In the genomic region with DNA sequence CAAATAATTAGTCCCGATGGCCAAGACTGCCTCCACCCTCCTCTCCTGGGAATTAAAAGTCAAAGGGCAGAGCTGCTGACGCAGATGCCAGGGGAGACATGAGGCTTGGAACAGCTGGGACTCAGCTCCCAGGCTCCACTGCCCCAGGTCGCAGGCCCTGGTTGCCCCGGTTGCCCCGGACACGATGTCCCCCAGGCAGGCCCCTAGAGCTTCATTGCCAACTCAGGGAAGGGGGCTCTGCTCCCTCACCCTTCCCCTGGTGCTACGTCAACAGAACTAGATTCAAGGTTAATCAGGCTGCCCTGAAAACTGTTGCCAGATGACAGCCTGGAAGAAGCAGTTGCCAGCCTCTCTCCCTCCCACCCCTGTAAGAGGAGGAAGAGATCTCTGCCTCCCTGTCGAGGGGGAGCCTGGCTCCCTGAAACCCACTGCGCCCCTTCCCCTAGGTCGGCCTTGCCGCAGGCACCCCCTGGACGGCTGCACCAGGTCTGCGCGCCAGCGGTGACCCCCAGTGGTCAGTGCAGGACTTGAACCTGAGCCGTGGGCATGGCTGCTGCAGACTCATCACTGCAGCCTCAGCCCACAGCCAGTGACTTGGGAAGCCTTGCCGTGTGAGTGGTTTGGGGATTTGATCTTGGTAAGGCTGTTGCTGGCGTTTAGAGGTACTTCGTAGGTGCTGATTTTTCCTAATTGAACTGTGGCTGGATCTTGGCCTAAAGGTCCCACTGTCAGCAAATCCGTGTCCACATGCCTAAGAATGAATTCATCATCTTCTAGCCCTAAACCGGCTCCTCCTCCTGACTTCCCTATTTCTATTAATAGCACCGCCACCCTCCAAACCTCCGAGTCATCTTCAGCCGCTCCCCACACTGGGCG, we compare ENCODE assay signal across 1 cellular context.
TF ChIP-seq lines count a peak whose summit lies in the region.

No MANE protein-coding gene starts in this region.

TF ChIP-seq in HEK293, 187 proteins besides CTCF, POLR2A, EP300 and RAD21 (continued from another document):
- TF ChIP-seq SP3 (tag by site-specific recombination; IDR thresholded peaks at IDR 0.05) (peak; percentile 42; the same call in 1 of the 2 replicates), ZNF629 (tag by site-specific recombination; IDR thresholded peaks at IDR 0.05) (0 out of 2 replicates have a peak, but pooled peaks have one; percentile 12), GLI4 (tag by site-specific recombination; IDR thresholded peaks at IDR 0.05) (no peak), SP2 (tag by site-specific recombination; IDR thresholded peaks at IDR 0.05) (peak; percentile 38), ZNF654 (tag by site-specific recombination; IDR thresholded peaks at IDR 0.05; ENCODE audit: low read depth) (peak; percentile 62), ZBTB48 (tag by site-specific recombination; IDR thresholded peaks at IDR 0.05) (0 out of 2 replicates have a peak, but pooled peaks have one; percentile 29), BCL11A (tag by site-specific recombination; IDR thresholded peaks at IDR 0.05; ENCODE audit: low read depth) (no peak), ZNF335 (tag by site-specific recombination; conservative IDR thresholded peaks at IDR 0.05) (peak; percentile 54), ZNF2 (tag by site-specific recombination; IDR thresholded peaks at IDR 0.05) (peak; percentile 97), ZNF600 (tag by site-specific recombination; IDR thresholded peaks at IDR 0.05) (peak; percentile 46; the same call in 1 of the 2 replicates), ZNF48 (tag by site-specific recombination; IDR thresholded peaks at IDR 0.05) (no peak), SP7 (tag by site-specific recombination; IDR thresholded peaks at IDR 0.05) (peak; percentile 77; the same call in 1 of the 2 replicates), ZBTB17 (tag by site-specific recombination; IDR thresholded peaks at IDR 0.05) (peak; percentile 63), ZNF132 (tag by site-specific recombination; IDR thresholded peaks at IDR 0.05; ENCODE audit: borderline replicate concordance) (no peak), ZNF184 (tag by site-specific recombination; IDR thresholded peaks at IDR 0.05) (no peak), ZNF561 (tag by site-specific recombination; IDR thresholded peaks at IDR 0.05; ENCODE audit: borderline replicate concordance) (peak; percentile 64; the same call in 1 of the 2 replicates)
- TF ChIP-seq, protein P1, sequence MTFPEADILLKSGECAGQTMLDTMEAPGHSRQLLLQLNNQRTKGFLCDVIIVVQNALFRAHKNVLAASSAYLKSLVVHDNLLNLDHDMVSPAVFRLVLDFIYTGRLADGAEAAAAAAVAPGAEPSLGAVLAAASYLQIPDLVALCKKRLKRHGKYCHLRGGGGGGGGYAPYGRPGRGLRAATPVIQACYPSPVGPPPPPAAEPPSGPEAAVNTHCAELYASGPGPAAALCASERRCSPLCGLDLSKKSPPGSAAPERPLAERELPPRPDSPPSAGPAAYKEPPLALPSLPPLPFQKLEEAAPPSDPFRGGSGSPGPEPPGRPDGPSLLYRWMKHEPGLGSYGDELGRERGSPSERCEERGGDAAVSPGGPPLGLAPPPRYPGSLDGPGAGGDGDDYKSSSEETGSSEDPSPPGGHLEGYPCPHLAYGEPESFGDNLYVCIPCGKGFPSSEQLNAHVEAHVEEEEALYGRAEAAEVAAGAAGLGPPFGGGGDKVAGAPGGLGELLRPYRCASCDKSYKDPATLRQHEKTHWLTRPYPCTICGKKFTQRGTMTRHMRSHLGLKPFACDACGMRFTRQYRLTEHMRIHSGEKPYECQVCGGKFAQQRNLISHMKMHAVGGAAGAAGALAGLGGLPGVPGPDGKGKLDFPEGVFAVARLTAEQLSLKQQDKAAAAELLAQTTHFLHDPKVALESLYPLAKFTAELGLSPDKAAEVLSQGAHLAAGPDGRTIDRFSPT (tag by site-specific recombination; IDR thresholded peaks at IDR 0.05): peak; percentile 29; the same call in 1 of the 2 replicates
- TF ChIP-seq, protein P2, sequence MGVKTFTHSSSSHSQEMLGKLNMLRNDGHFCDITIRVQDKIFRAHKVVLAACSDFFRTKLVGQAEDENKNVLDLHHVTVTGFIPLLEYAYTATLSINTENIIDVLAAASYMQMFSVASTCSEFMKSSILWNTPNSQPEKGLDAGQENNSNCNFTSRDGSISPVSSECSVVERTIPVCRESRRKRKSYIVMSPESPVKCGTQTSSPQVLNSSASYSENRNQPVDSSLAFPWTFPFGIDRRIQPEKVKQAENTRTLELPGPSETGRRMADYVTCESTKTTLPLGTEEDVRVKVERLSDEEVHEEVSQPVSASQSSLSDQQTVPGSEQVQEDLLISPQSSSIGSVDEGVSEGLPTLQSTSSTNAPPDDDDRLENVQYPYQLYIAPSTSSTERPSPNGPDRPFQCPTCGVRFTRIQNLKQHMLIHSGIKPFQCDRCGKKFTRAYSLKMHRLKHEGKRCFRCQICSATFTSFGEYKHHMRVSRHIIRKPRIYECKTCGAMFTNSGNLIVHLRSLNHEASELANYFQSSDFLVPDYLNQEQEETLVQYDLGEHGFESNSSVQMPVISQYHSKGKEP (tag by site-specific recombination; IDR thresholded peaks at IDR 0.05): no peak
- TF ChIP-seq, protein P3, sequence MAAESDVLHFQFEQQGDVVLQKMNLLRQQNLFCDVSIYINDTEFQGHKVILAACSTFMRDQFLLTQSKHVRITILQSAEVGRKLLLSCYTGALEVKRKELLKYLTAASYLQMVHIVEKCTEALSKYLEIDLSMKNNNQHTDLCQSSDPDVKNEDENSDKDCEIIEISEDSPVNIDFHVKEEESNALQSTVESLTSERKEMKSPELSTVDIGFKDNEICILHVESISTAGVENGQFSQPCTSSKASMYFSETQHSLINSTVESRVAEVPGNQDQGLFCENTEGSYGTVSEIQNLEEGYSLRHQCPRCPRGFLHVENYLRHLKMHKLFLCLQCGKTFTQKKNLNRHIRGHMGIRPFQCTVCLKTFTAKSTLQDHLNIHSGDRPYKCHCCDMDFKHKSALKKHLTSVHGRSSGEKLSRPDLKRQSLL (tag by site-specific recombination; IDR thresholded peaks at IDR 0.05): no peak
- TF ChIP-seq, protein P4, sequence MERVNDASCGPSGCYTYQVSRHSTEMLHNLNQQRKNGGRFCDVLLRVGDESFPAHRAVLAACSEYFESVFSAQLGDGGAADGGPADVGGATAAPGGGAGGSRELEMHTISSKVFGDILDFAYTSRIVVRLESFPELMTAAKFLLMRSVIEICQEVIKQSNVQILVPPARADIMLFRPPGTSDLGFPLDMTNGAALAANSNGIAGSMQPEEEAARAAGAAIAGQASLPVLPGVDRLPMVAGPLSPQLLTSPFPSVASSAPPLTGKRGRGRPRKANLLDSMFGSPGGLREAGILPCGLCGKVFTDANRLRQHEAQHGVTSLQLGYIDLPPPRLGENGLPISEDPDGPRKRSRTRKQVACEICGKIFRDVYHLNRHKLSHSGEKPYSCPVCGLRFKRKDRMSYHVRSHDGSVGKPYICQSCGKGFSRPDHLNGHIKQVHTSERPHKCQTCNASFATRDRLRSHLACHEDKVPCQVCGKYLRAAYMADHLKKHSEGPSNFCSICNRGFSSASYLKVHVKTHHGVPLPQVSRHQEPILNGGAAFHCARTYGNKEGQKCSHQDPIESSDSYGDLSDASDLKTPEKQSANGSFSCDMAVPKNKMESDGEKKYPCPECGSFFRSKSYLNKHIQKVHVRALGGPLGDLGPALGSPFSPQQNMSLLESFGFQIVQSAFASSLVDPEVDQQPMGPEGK (tag by site-specific recombination; IDR thresholded peaks at IDR 0.05): peak; percentile 4; the same call in 1 of the 2 replicates
